ENCODE assay signal across 8 cellular contexts in genomic region chr9:127968717-127969383, GRCh38. TPM values are rescaled to one million over a fixed set of nuclear protein-coding genes. Genes with fewer than 3 reads are reported as not detected.
A peak's percentile ranks its signal among the peaks of the same experiment; 100 is the strongest.
DNase-seq lines count a peak whose midpoint lies in the region; ATAC-seq and TF ChIP-seq lines count a peak whose summit lies in the region.

No MANE protein-coding gene starts in this region.

- peak overlapping the region; percentile 70 for H3K4me3 ChIP-seq in CD8-positive, alpha-beta memory T cell (ENCODE audit: low read length)
- no peak overlapping the region for H3K4me3 ChIP-seq in uterus

- POLR2A ChIA-PET in CD8-positive, alpha-beta memory T cell (lab: Charles Lee): no interaction called here

- no peaks in the 10 kb centered on the region for H3K9me3 ChIP-seq in CD8-positive, alpha-beta memory T cell (ENCODE audit: low read length)
- no peaks in the 10 kb centered on the region for H3K9me3 ChIP-seq in uterus

- H3K27me3 Mint-ChIP-seq in CD8-positive, alpha-beta memory T cell: peaks cover 0 to 2% of the 10 kb centered on the region in 2 donors
- no peaks in the 10 kb centered on the region for H3K27me3 Mint-ChIP-seq in mesothelial cell of epicardium (ENCODE audit: low read depth)

- TF ChIP-seq POLR2A in uterus (IDR thresholded peaks at IDR 0.05): peak; percentile 22 to 32

- peaks cover 0 to 62% (median 1%) of the 10 kb centered on the region in 3 donors for H3K36me3 Mint-ChIP-seq in CD8-positive, alpha-beta memory T cell
- H3K36me3 Mint-ChIP-seq in mesothelial cell of epicardium: no peaks in the 10 kb centered on the region

- peaks cover 92 to 99% (median 98%) of the 10 kb centered on the region in 3 donors for H3K4me1 Mint-ChIP-seq in CD8-positive, alpha-beta memory T cell
- H3K4me1 Mint-ChIP-seq in mesothelial cell of epicardium: peaks cover 82% of the 10 kb centered on the region

- no peak for ATAC-seq in GM21526 (IDR thresholded peaks at IDR 0.05; ENCODE audit: low FRiP score, unreplicated experiment)

- H3K36me3 ChIP-seq in CD8-positive, alpha-beta memory T cell (ENCODE audit: insufficient read depth, low read length): no peaks in the 10 kb centered on the region
- no peaks in the 10 kb centered on the region for H3K36me3 ChIP-seq in uterus

- H3K9me3 Mint-ChIP-seq in CD8-positive, alpha-beta memory T cell: no peaks in the 10 kb centered on the region
- H3K9me3 Mint-ChIP-seq in mesothelial cell of epicardium: no peaks in the 10 kb centered on the region

- H3K27me3 ChIP-seq in CD8-positive, alpha-beta memory T cell (ENCODE audit: insufficient read depth, low read length, poor library complexity, severe bottlenecking): no peaks in the 10 kb centered on the region
- no peaks in the 10 kb centered on the region for H3K27me3 ChIP-seq in uterus

- intact Hi-C loops in uterus (cut with DNase I; ENCODE audit: low total_unique reads): no loop called here

- CTCF ChIA-PET in CD8-positive, alpha-beta memory T cell (lab: Charles Lee): interaction anchor here (1.3 to 5.9 kb wide), 6 partner anchors 13 to 67 kb away, joined by 4 to 35 read pairs (median 10); no protein-coding TSS in a partner anchor

- peak overlapping the region; percentile 35 for H3K27ac ChIP-seq in CD8-positive, alpha-beta memory T cell (ENCODE audit: low read depth, low read length)
- H3K27ac ChIP-seq in uterus: peak overlapping the region; percentile 90 to 91

- peak overlapping the region; percentile 85 to 99 (median 95) for H3K4me3 Mint-ChIP-seq in CD8-positive, alpha-beta memory T cell
- peak overlapping the region; percentile 7 for H3K4me3 Mint-ChIP-seq in mesothelial cell of epicardium

- peaks cover 99% of the 10 kb centered on the region for H3K4me1 ChIP-seq in CD8-positive, alpha-beta memory T cell (ENCODE audit: insufficient read depth, low read length)
- peaks cover 53 to 69% of the 10 kb centered on the region in 2 donors for H3K4me1 ChIP-seq in uterus

- no peak for TF ChIP-seq CTCF in mesothelial cell of epicardium (IDR thresholded peaks at IDR 0.05; ENCODE audit: unreplicated experiment)
- TF ChIP-seq CTCF in uterus (IDR thresholded peaks at IDR 0.05): no peak

- peak overlapping the region; percentile 87 to 100 (median 98) for H3K27ac Mint-ChIP-seq in CD8-positive, alpha-beta memory T cell
- peak overlapping the region; percentile 87 for H3K27ac Mint-ChIP-seq in mesothelial cell of epicardium

- DNase-seq in CD8-positive, alpha-beta memory T cell: no peak
- DNase-seq in NCI-H2081 treated with DMSO at 0.1 percent for 48 hours (lab: John Stamatoyannopoulos, UW) (peak; percentile 51), cerebellar nuclear complex (lab: John Stamatoyannopoulos, UW) (peak; percentile 63 to 70), mesothelial cell of epicardium (ENCODE audit: low spot score in 2 of 2, unreplicated experiment in 2 of 2) (no peak), uterus (peak; percentile 71 to 86), NCI-H2107 treated with DMSO at 0.1 percent for 48 hours (lab: John Stamatoyannopoulos, UW; ENCODE audit: unreplicated experiment) (no peak), DMS53 (lab: John Stamatoyannopoulos, UW) (no peak)

RNA-seq across cellular contexts. Expression of gene EEIG1, which starts 11.9 kb away (rescaled TPM):
- total RNA-seq in CD8-positive, alpha-beta memory T cell: 10 to 100 TPM; 82.2 to 93.3 TPM
- 167 TPM for polyA plus RNA-seq in CD8-positive, alpha-beta memory T cell
- total RNA-seq in mesothelial cell of epicardium (62.8 to 68.8 TPM (median 67.4 TPM) in 3 replicates), uterus (100 to 1,000 TPM in 1 of 4 donors, 10 to 100 TPM in 2, 1 to 10 TPM in 1; 5.0 to 140 (median 19.3) TPM)

RNA-seq across cellular contexts. Expression of gene DPM2, which starts 31.2 kb away (rescaled TPM):
- 10 to 100 TPM; 73.8 to 75.5 TPM for total RNA-seq in CD8-positive, alpha-beta memory T cell
- polyA plus RNA-seq in CD8-positive, alpha-beta memory T cell: 52.2 TPM
- total RNA-seq in mesothelial cell of epicardium (36.8 to 37.5 TPM (median 36.9 TPM) in 3 replicates), uterus (10 to 100 TPM in 3 of 4 donors, 1 to 10 TPM in 1; 6.7 to 33.1 (median 15.9) TPM)

RNA-seq across cellular contexts. Expression of gene PIP5KL1, which starts 38.3 kb away (rescaled TPM):
- 1 to 10 TPM; 1.4 to 2.5 TPM for total RNA-seq in CD8-positive, alpha-beta memory T cell
- 0.89 TPM for polyA plus RNA-seq in CD8-positive, alpha-beta memory T cell
- total RNA-seq in mesothelial cell of epicardium (7.6 to 9.0 TPM (median 8.2 TPM) in 3 replicates), uterus (10 to 100 TPM in 1 of 4 donors, 1 to 10 TPM in 2, not detected in 1; 2.9 to 11.3 (median 3.2) TPM)

RNA-seq across cellular contexts. Expression of gene ST6GALNAC4, which starts 52.0 kb away (rescaled TPM):
- total RNA-seq in CD8-positive, alpha-beta memory T cell: 10 to 100 TPM; 32.9 to 43.2 TPM
- 28.7 TPM for polyA plus RNA-seq in CD8-positive, alpha-beta memory T cell
- total RNA-seq in mesothelial cell of epicardium (14.5 to 16.1 TPM (median 15.8 TPM) in 3 replicates), uterus (10 to 100 TPM in 3 of 4 donors, under 1 TPM in 1; 0.59 to 41.7 (median 20.7) TPM)

Comparison
In these comparisons a context has a peak if more than half of its experiments do, and no peak if none do; other contexts are left out.
1. DNase-seq: peak in NCI-H2081 treated with DMSO at 0.1 percent for 48 hours (single experiment), cerebellar nuclear complex (2 of 2) and uterus (2 of 2); none in CD8-positive, alpha-beta memory T cell (0 of 5), mesothelial cell of epicardium (0 of 2), NCI-H2107 treated with DMSO at 0.1 percent for 48 hours (single experiment) and DMS53 (single experiment).